Comparison of ENCODE assay signal across 22 cellular contexts in the genomic region with DNA sequence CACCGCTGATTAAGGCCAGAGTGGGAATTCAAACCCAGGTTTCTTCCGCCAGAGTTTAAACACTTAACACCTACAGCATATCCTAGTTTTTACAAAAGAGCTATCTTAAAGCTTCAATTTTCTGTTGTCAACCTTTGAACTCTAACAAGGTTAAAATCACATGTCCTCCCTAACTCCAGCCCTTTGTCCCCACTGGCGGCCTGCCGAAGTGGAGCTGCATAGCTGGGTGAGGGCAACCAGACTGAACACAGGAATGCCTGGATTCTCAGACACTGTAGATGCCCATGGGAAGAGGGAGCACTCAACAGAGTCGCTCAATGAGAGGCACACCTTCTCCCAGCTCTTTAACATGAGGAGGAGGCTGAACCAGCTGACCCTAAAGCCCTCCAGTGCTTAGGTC. TPM values are rescaled to one million over a fixed set of nuclear protein-coding genes. Genes with fewer than 3 reads are reported as not detected.
"Had no signal": no experiment of that assay in that cellular context is flagged by ENCODE, and none has a peak within 500 bp of the region (broad histone marks: within the 10 kb centered on the region; RNA-seq: fewer than 3 reads in every experiment).

No MANE protein-coding gene starts in this region.

- H3K9ac ChIP-seq: SK-N-SH had no signal

- FAIRE-seq: RCC 7860 had no signal

- DNase-seq: IMR-90, Karpas-422, KG1, MM.1S, NCI-H1092 treated with DMSO at 0.1 percent for 48 hours, NCI-H1436, NCI-H187, NCI-H2029, NCI-H2081 treated with DMSO at 0.1 percent for 48 hours, NCI-H2171, NCI-H226, NCI-H446, NCI-H510A, NCI-H524 treated with DMSO at 0.1 percent for 48 hours, NCI-H69, NCI-H774, Right ventricle myocardium superior, RPMI8226, SK-N-SH had no signal

- H3K27ac ChIP-seq: HL-60 had no signal

- H3K9me3 ChIP-seq: SK-N-SH had no signal

RNA-seq across cellular contexts. Expression of a gene that starts 59.1 kb away (rescaled TPM):
- total RNA-seq: IMR-90, Right ventricle myocardium superior, SK-MEL-5 had no signal
- polyA plus RNA-seq: IMR-90 had no signal
